8 cellular contexts compared by ENCODE assay signal in genomic region chr1:54052470-54052933, GRCh38. TPM values are rescaled to one million over a fixed set of nuclear protein-coding genes. Genes with fewer than 3 reads are reported as not detected.
DNase-seq lines count a peak whose midpoint lies in the region; ATAC-seq, FAIRE-seq and TF ChIP-seq lines count a peak whose summit lies in the region.

No MANE protein-coding gene starts in this region.

- H2AFZ ChIP-seq in SK-N-SH (ENCODE audit: low read depth) = peak overlapping the region; percentile 72

- POLR2A ChIA-PET in SK-N-SH (lab: Yijun Ruan, JAX) = interaction anchor here (0.6 to 1.7 kb wide), 4 partner anchors 16 to 711 kb away, joined by 3 to 4 read pairs (median 4); partner anchors contain the start of genes ACOT11, IFT25 and PARS2

- no peak for TF ChIP-seq RAD21 in SK-N-SH (IDR thresholded peaks at IDR 0.05; ENCODE audit: low read length)

- ATAC-seq in GM19023 (IDR thresholded peaks at IDR 0.05; ENCODE audit: unreplicated experiment) (peak; percentile 20), HG03460 (IDR thresholded peaks at IDR 0.05; ENCODE audit: unreplicated experiment) (peak; percentile 22)

- CTCF ChIA-PET in SK-N-SH (lab: Yijun Ruan, JAX) = interaction anchor here (0.8 to 1.9 kb wide), 2 partner anchors 9 to 191 kb away, joined by 3 to 7 read pairs; no protein-coding TSS in a partner anchor

- H3K9ac ChIP-seq in SK-N-SH (peak overlapping the region; percentile 92), kidney (ENCODE audit: low read length in 2 of 2) (peak overlapping the region; percentile 95 to 98)

- H3K9me3 ChIP-seq in SK-N-SH (no peaks in the 10 kb centered on the region), kidney (ENCODE audit: control insufficient read depth in 1 of 2, low read length in 2 of 2) (no peaks in the 10 kb centered on the region)

- H3K4me2 ChIP-seq in SK-N-SH = peak overlapping the region; percentile 80

- H3K27ac ChIP-seq in SK-N-SH (ENCODE audit: low read depth in 2 of 2, low read length in 1 of 2) (peak overlapping the region; percentile 76 to 83), kidney (ENCODE audit: low read depth in 2 of 2, low read length in 2 of 2) (peak overlapping the region; percentile 89 to 90)

- peaks cover 0 to 6% of the 10 kb centered on the region in 2 experiments; a peak in 3 of 4 replicates for H3K4me1 ChIP-seq in SK-N-SH (ENCODE audit: control insufficient read depth in 1 of 2, insufficient read depth in 2 of 2, low read depth in 1 of 2, low read length in 1 of 2)
- peaks cover 14 to 17% of the 10 kb centered on the region in 2 donors for H3K4me1 ChIP-seq in kidney (ENCODE audit: control insufficient read depth in 1 of 2, insufficient read depth in 1 of 2, low read depth in 1 of 2, low read length in 2 of 2)

- 1% methylated on average over 20 of the region's 23 CpGs for WGBS in SK-N-SH (ENCODE audit: low lambda C conversion rate)

- peak; percentile 46 for DNase-seq in CMK (ENCODE audit: low read depth)
- peak; percentile 64 for DNase-seq in SK-N-SH
- DNase-seq in bronchial epithelial cell (ENCODE audit: low read depth) = peak; percentile 45
- peak; percentile 74 for DNase-seq in kidney
- DNase-seq in stimulated activated CD4-positive, alpha-beta T cell treated with anti-CD3 and anti-CD28 coated beads, Interleukin-2, amount 100 ng/mL, for 48 hours = peak; percentile 15 to 19
- no peak for DNase-seq in GOT3 (lab: John Stamatoyannopoulos, UW)

- intact Hi-C loops in kidney (cut with DNase I) = no loop called here

- no peaks in the 10 kb centered on the region for H3K9me2 ChIP-seq in SK-N-SH

- H4K20me1 ChIP-seq in SK-N-SH (ENCODE audit: insufficient read depth) = peaks cover 3% of the 10 kb centered on the region

- H3K4me3 ChIP-seq in SK-N-SH (ENCODE audit: low read depth in 2 of 2, low read length in 1 of 2) = peak overlapping the region; percentile 67 to 79
- peak overlapping the region; percentile 89 for H3K4me3 ChIP-seq in bronchial epithelial cell (ENCODE audit: low read depth, low read length)
- H3K4me3 ChIP-seq in kidney (ENCODE audit: low read length in 2 of 2) = peak overlapping the region; percentile 97 to 98

- FAIRE-seq in bronchial epithelial cell (lab: Jason Lieb, UNC) (no peak), kidney (lab: Jason Lieb, UNC) (no peak)

- H3K27me3 ChIP-seq in SK-N-SH (ENCODE audit: insufficient read depth) = no peaks in the 10 kb centered on the region
- H3K27me3 ChIP-seq in bronchial epithelial cell (ENCODE audit: control insufficient read depth, insufficient read depth, low read length) = no peaks in the 10 kb centered on the region

- no peak for TF ChIP-seq EP300 in SK-N-SH (IDR thresholded peaks at IDR 0.05; ENCODE audit: borderline replicate concordance in 1 of 2, low read depth in 1 of 2, low read length in 1 of 2)

- TF ChIP-seq CTCF in SK-N-SH (IDR thresholded peaks at IDR 0.05) (no peak), bronchial epithelial cell (IDR thresholded peaks at IDR 0.05; ENCODE audit: insufficient read depth, low read length, severe bottlenecking) (no peak), kidney (IDR thresholded peaks at IDR 0.05; ENCODE audit: borderline replicate concordance, extremely low read depth, insufficient read depth) (no peak)

- H3F3A ChIP-seq in SK-N-SH (replicated peaks; ENCODE audit: insufficient read depth) = no peaks in the 10 kb centered on the region

- H3K36me3 ChIP-seq in SK-N-SH (replicated peaks in 1 of 2; ENCODE audit: control insufficient read depth in 1 of 2, insufficient read depth in 2 of 2, low read length in 1 of 2) = no peaks in the 10 kb centered on the region
- H3K36me3 ChIP-seq in bronchial epithelial cell (ENCODE audit: control insufficient read depth, insufficient read depth, low read length) = no peaks in the 10 kb centered on the region
- H3K36me3 ChIP-seq in kidney (ENCODE audit: control insufficient read depth in 1 of 2, insufficient read depth in 2 of 2, low read length in 2 of 2) = no peaks in the 10 kb centered on the region

- peaks cover 58% of the 10 kb centered on the region for H3K79me2 ChIP-seq in SK-N-SH (ENCODE audit: insufficient read depth)

TF ChIP-seq in SK-N-SH, 30 proteins besides CTCF, POLR2A, EP300 and RAD21:
- TF ChIP-seq TAF1 (IDR thresholded peaks at IDR 0.05; ENCODE audit: borderline replicate concordance, low read depth, low read length) = no peak
- no peak for TF ChIP-seq TCF12 (IDR thresholded peaks at IDR 0.05)
- no peak for TF ChIP-seq RFX5 (IDR thresholded peaks at IDR 0.05; ENCODE audit: low read length)
- peak; percentile 57; the same call in 1 of the 2 replicates for TF ChIP-seq MXI1 (IDR thresholded peaks at IDR 0.05; ENCODE audit: low read depth, low read length)
- no peak for TF ChIP-seq TEAD4 (IDR thresholded peaks at IDR 0.05; ENCODE audit: borderline replicate concordance, insufficient read depth)
- TF ChIP-seq GABPA (IDR thresholded peaks at IDR 0.05; ENCODE audit: low read depth) = peak; percentile 44; the same call in 1 of the 2 replicates
- no peak for TF ChIP-seq ELF1 (IDR thresholded peaks at IDR 0.05)

RNA-seq across cellular contexts. Expression of gene TMEM59, which starts 0.5 kb away (rescaled TPM):
- polyA plus RNA-seq in SK-N-SH (2012; rRNA removed) = 249 and 314 TPM in 2 replicates
- 338 and 354 TPM in 2 replicates for polyA plus RNA-seq in SK-N-SH (2012; cell fraction: cytosol; rRNA removed)
- 85.7 and 156 TPM in 2 replicates for polyA plus RNA-seq in SK-N-SH (2012; cell fraction: nucleus; rRNA removed)
- total RNA-seq in bronchial epithelial cell = 191 and 315 TPM in 2 replicates
- 475 TPM for total RNA-seq in kidney
- 521 TPM for polyA plus RNA-seq in kidney (ENCODE audit: insufficient read depth, low read depth, low replicate concordance)

RNA-seq across cellular contexts. Expression of gene TCEANC2, which starts 0.9 kb away (rescaled TPM):
- 4.7 and 5.5 TPM in 2 replicates for polyA plus RNA-seq in SK-N-SH (2012; rRNA removed)
- 4.1 and 5.2 TPM in 2 replicates for polyA plus RNA-seq in SK-N-SH (2012; cell fraction: cytosol; rRNA removed)
- 8.9 and 9.0 TPM in 2 replicates for polyA plus RNA-seq in SK-N-SH (2012; cell fraction: nucleus; rRNA removed)
- total RNA-seq in bronchial epithelial cell = 2.4 and 3.6 TPM in 2 replicates
- total RNA-seq in kidney = 5.1 TPM
- polyA plus RNA-seq in kidney (ENCODE audit: insufficient read depth, low read depth, low replicate concordance) = 3.1 TPM

RNA-seq across cellular contexts. Expression of gene LDLRAD1, which starts 34.5 kb away (rescaled TPM):
- not detected in 2 replicates for polyA plus RNA-seq in SK-N-SH (2012; rRNA removed)
- not detected in 2 replicates for polyA plus RNA-seq in SK-N-SH (2012; cell fraction: cytosol; rRNA removed)
- polyA plus RNA-seq in SK-N-SH (2012; cell fraction: nucleus; rRNA removed) = not detected in 2 replicates
- total RNA-seq in bronchial epithelial cell = 0.26 and 0.90 TPM in 2 replicates
- not detected for total RNA-seq in kidney
- not detected for polyA plus RNA-seq in kidney (ENCODE audit: insufficient read depth, low read depth, low replicate concordance)
